Comparison of ENCODE assay signal across 2 cellular contexts in genomic region chr11:70531281-70532065, GRCh38.
TF ChIP-seq lines count a peak whose summit lies in the region.

No MANE protein-coding gene starts in this region.

TF ChIP-seq in SK-N-SH, 30 proteins besides CTCF, POLR2A, EP300 and RAD21:
- no peak for TF ChIP-seq REST (IDR thresholded peaks at IDR 0.05; ENCODE audit: low read depth, low read length)
- TF ChIP-seq TCF12 (IDR thresholded peaks at IDR 0.05), result no peak
- TF ChIP-seq YY1 (IDR thresholded peaks at IDR 0.05; ENCODE audit: low read depth), result no peak
- TF ChIP-seq POLR2AphosphoS5 (IDR thresholded peaks at IDR 0.05; ENCODE audit: low read depth, low read length), result no peak
- no peak for TF ChIP-seq MEF2A (IDR thresholded peaks at IDR 0.05; ENCODE audit: borderline replicate concordance, low read depth)
- no peak for TF ChIP-seq RXRA (IDR thresholded peaks at IDR 0.05; ENCODE audit: borderline replicate concordance, low read depth)
- no peak for TF ChIP-seq JUND (IDR thresholded peaks at IDR 0.05)
- TF ChIP-seq FOXM1 (IDR thresholded peaks at IDR 0.05; ENCODE audit: low read depth), result no peak
- no peak for TF ChIP-seq SMC3 (IDR thresholded peaks at IDR 0.05; ENCODE audit: low read depth, low read length)
- TF ChIP-seq GATA2 (CRISPR knock-in tag; IDR thresholded peaks at IDR 0.05), result no peak
- TF ChIP-seq GABPA (IDR thresholded peaks at IDR 0.05; ENCODE audit: low read depth), result no peak
- no peak for TF ChIP-seq MAX (IDR thresholded peaks at IDR 0.05; ENCODE audit: low read depth)

TF ChIP-seq in SK-N-SH treated with all-trans-retinoic acid at 6 μM for 48 hours, 23 proteins besides CTCF, POLR2A, EP300 and RAD21 (continued from another document):
- no peak for TF ChIP-seq POU6F1 (CRISPR knock-in tag; IDR thresholded peaks at IDR 0.05; ENCODE audit: borderline replicate concordance, low read depth)
- no peak for TF ChIP-seq ZNF8 (CRISPR knock-in tag; IDR thresholded peaks at IDR 0.05)
